1 cellular context compared by ENCODE assay signal in the genomic region with DNA sequence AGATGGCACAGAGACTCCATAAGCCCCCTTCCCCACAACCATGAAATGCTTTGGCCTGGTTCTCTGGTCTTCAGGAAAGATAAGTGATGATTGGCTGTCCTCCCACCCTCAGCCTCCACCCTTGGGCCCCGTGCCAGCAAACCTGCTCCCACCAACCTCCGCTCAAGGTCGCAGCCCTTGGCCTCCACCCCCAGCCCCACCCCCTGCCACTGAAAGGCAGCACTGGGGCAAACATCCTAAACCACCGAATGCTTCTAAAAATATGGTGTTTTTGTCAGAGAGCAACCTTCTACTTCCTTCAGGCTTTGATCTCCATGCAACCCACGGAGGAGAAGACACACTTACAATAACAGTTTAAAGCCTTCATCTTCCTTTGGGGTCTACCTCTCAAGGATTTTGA.
TF ChIP-seq lines count a peak whose summit lies in the region.

No MANE protein-coding gene starts in this region.

TF ChIP-seq in GM12878, 131 proteins besides CTCF, POLR2A, EP300 and RAD21:
- TF ChIP-seq NR2F1 (conservative IDR thresholded peaks at IDR 0.05) (peak; percentile 35; the same call in 1 of the 2 replicates), CREM (IDR thresholded peaks at IDR 0.05; ENCODE audit: low read depth) (no peak)
